Comparison of ENCODE assay signal across 20 cellular contexts in genomic region chr19:10141973-10142372, GRCh38. TPM values are rescaled to one million over a fixed set of nuclear protein-coding genes. Genes with fewer than 3 reads are reported as not detected.
A peak's percentile ranks its signal among the peaks of the same experiment; 100 is the strongest.
DNase-seq lines count a peak whose midpoint lies in the region; ATAC-seq and TF ChIP-seq lines count a peak whose summit lies in the region.
"Had no signal": no experiment of that assay in that cellular context is flagged by ENCODE, and none has a peak within 500 bp of the region (broad histone marks: within the 10 kb centered on the region; RNA-seq: fewer than 3 reads in every experiment).

No MANE protein-coding gene starts in this region.

- no peaks in the 10 kb centered on the region for H3K9me3 ChIP-seq in Peyer's patch
- no peaks in the 10 kb centered on the region for H3K9me3 ChIP-seq in colonic mucosa
- H3K9me3 ChIP-seq: testis had no signal

- peak overlapping the region; percentile 63 for H3K27ac Mint-ChIP-seq in activated T-cell treated with anti-CD3 and anti-CD28 coated beads, Interleukin-2, amount 50 U/mL, for 24 hours
- H3K27ac Mint-ChIP-seq: naive B cell had no signal

- peak overlapping the region; percentile 52 to 80 (median 59) for H3K27ac ChIP-seq in Peyer's patch
- peak overlapping the region; percentile 1 for H3K27ac ChIP-seq in colonic mucosa
- H3K27ac ChIP-seq in skin epidermis = peak overlapping the region in 15 of 21 experiments; percentile 8 to 92 (median 65)
- no peak overlapping the region for H3K27ac ChIP-seq in caudate nucleus (ENCODE audit: low read depth, low read length)
- H3K27ac ChIP-seq: foreskin keratinocyte, testis had no signal

- H3K9ac ChIP-seq in colonic mucosa (ENCODE audit: low read depth in 2 of 2, low read length in 2 of 2) = peak overlapping the region in 1 of 2 donors; percentile 18

- H3K4me3 Mint-ChIP-seq in activated T-cell treated with anti-CD3 and anti-CD28 coated beads, Interleukin-2, amount 50 U/mL, for 24 hours = no peak overlapping the region
- H3K4me3 Mint-ChIP-seq: naive B cell had no signal

- no peak for DNase-seq in activated T-cell treated with anti-CD3 and anti-CD28 coated beads, Interleukin-2, amount 50 U/mL, for 24 hours
- DNase-seq in activated T-cell treated with anti-CD3 and anti-CD28 coated beads for 4 hours = no peak
- no peak for DNase-seq in Peyer's patch
- no peak for DNase-seq in colonic mucosa
- DNase-seq in AG08396 (ENCODE audit: low spot score) = no peak
- no peak for DNase-seq in caudate nucleus (lab: John Stamatoyannopoulos, UW)
- DNase-seq: effector CD8-positive, alpha-beta T cell; foreskin keratinocyte; left cardiac atrium; mesenchymal stem cell; naive B cell; NCI-H1048; NCI-H2029; NCI-H69; small intestine; testis had no signal

- H3K36me3 Mint-ChIP-seq in activated T-cell treated with anti-CD3 and anti-CD28 coated beads, Interleukin-2, amount 50 U/mL, for 24 hours (ENCODE audit: low read depth) = peaks cover 100% of the 10 kb centered on the region

- intact Hi-C loops in colonic mucosa (cut with DNase I) = no loop called here

- H3K4me3 ChIP-seq in Peyer's patch (no peak overlapping the region), colonic mucosa (no peak overlapping the region), skin epidermis (no peak overlapping the region)
- H3K4me3 ChIP-seq: testis had no signal

- no peak for TF ChIP-seq POLR2A in Peyer's patch (IDR thresholded peaks at IDR 0.05)

- no peaks in the 10 kb centered on the region for H3K27me3 Mint-ChIP-seq in activated T-cell treated with anti-CD3 and anti-CD28 coated beads, Interleukin-2, amount 50 U/mL, for 24 hours
- H3K27me3 Mint-ChIP-seq: naive B cell had no signal

- TF ChIP-seq CTCF in Peyer's patch (IDR thresholded peaks at IDR 0.05) (no peak), colonic mucosa (IDR thresholded peaks at IDR 0.05) (no peak)

- H3K36me3 ChIP-seq in Peyer's patch (peaks cover 0 to 92% (median 3%) of the 10 kb centered on the region in 3 donors), colonic mucosa (peaks cover 26% of the 10 kb centered on the region)

- ATAC-seq in GM21526 (IDR thresholded peaks at IDR 0.05; ENCODE audit: low FRiP score, unreplicated experiment) = no peak
- ATAC-seq: foreskin keratinocyte had no signal

- peaks cover 0 to 3% (median 0%) of the 10 kb centered on the region in 4 donors for H3K4me1 ChIP-seq in Peyer's patch
- no peaks in the 10 kb centered on the region for H3K4me1 ChIP-seq in colonic mucosa
- H3K4me1 ChIP-seq: foreskin keratinocyte, testis had no signal

- H3K9me3 Mint-ChIP-seq in activated T-cell treated with anti-CD3 and anti-CD28 coated beads, Interleukin-2, amount 50 U/mL, for 24 hours = no peaks in the 10 kb centered on the region
- H3K9me3 Mint-ChIP-seq: activated T-cell treated with anti-CD3 and anti-CD28 coated beads, Interleukin-2, amount 50 U/mL, for 4 hours; naive B cell had no signal

- no peaks in the 10 kb centered on the region for H3K27me3 ChIP-seq in Peyer's patch
- H3K27me3 ChIP-seq in colonic mucosa = no peaks in the 10 kb centered on the region
- H3K27me3 ChIP-seq: foreskin keratinocyte, testis had no signal

- H3K4me1 Mint-ChIP-seq in activated T-cell treated with anti-CD3 and anti-CD28 coated beads, Interleukin-2, amount 50 U/mL, for 24 hours (ENCODE audit: low read depth) = peaks cover 40% of the 10 kb centered on the region
- H3K4me1 Mint-ChIP-seq: naive B cell had no signal

RNA-seq across cellular contexts. Expression of gene EIF3G, which starts 22.3 kb away (rescaled TPM):
- total RNA-seq in Peyer's patch (100 to 1,000 TPM; 111 to 220 (median 181) TPM), colonic mucosa (100 to 1,000 TPM; 141 to 202 TPM)

RNA-seq across cellular contexts. Expression of gene P2RY11, which starts 30.5 kb away (rescaled TPM):
- total RNA-seq in Peyer's patch = 10 to 100 TPM in 2 of 4 donors, 1 to 10 TPM in 2; 7.0 to 21.5 (median 11.6) TPM
- total RNA-seq in colonic mucosa = 10 to 100 TPM in 1 of 2 donors, 1 to 10 TPM in 1; 7.6 to 16.7 TPM

RNA-seq across cellular contexts. Expression of gene PPAN, which starts 35.8 kb away (rescaled TPM):
- total RNA-seq in Peyer's patch (100 to 1,000 TPM in 1 of 4 donors, 10 to 100 TPM in 3; 11.7 to 147 (median 24.7) TPM), colonic mucosa (10 to 100 TPM; 21.6 to 53.8 TPM)

RNA-seq across cellular contexts. Expression of gene ANGPTL6, which starts 39.5 kb away (rescaled TPM):
- total RNA-seq in Peyer's patch = 10 to 100 TPM in 1 of 4 donors, 1 to 10 TPM in 3; 1.1 to 19.0 (median 2.5) TPM
- under 1 TPM in 1 of 2 donors, not detected in 1; 0.21 TPM for total RNA-seq in colonic mucosa
- total RNA-seq: A673 had no signal

RNA-seq across cellular contexts. Expression of gene DNMT1, which starts 52.8 kb away (rescaled TPM):
- total RNA-seq in Peyer's patch (100 to 1,000 TPM in 1 of 4 donors, 10 to 100 TPM in 3; 22.1 to 195 (median 41.5) TPM), colonic mucosa (100 to 1,000 TPM in 1 of 2 donors, 10 to 100 TPM in 1; 36.3 to 139 TPM)
